Comparison of ENCODE assay signal across 8 cellular contexts in genomic region chr17:8016632-8017424, GRCh38. TPM values are rescaled to one million over a fixed set of nuclear protein-coding genes. Genes with fewer than 3 reads are reported as not detected.
DNase-seq lines count a peak whose midpoint lies in the region; ATAC-seq, FAIRE-seq and TF ChIP-seq lines count a peak whose summit lies in the region.

No MANE protein-coding gene starts in this region.

- peaks cover 4% of the 10 kb centered on the region for H3K4me1 Mint-ChIP-seq in activated naive CD4-positive, alpha-beta T cell treated with anti-CD3 and anti-CD28 coated beads, Interleukin-2, amount 50 U/mL, for 24 hours

- no peaks in the 10 kb centered on the region for H3K9me3 ChIP-seq in parathyroid adenoma (ENCODE audit: control insufficient read depth, low read length)

- DNase-seq in GM12891 (ENCODE audit: insufficient read length, low spot score) (no peak), NOMO-1 (lab: John Stamatoyannopoulos, UW; ENCODE audit: unreplicated experiment in 2 of 2) (peak; percentile 61 to 77), Right ventricle myocardium superior (peak; percentile 64), Kasumi-1 (lab: John Stamatoyannopoulos, UW) (no peak)

- H2AFZ ChIP-seq in parathyroid adenoma = peak overlapping the region; percentile 61

- peak overlapping the region; percentile 92 for H3K4me2 ChIP-seq in parathyroid adenoma (ENCODE audit: low read length)

- peak overlapping the region; percentile 83 for H3K4me3 Mint-ChIP-seq in activated naive CD4-positive, alpha-beta T cell treated with anti-CD3 and anti-CD28 coated beads, Interleukin-2, amount 50 U/mL, for 24 hours

- H3K27ac ChIP-seq in parathyroid adenoma = no peak overlapping the region

- H3K27me3 ChIP-seq in parathyroid adenoma (ENCODE audit: control insufficient read depth, insufficient read depth, low read length) = no peaks in the 10 kb centered on the region

- peaks cover 1% of the 10 kb centered on the region for H3K27me3 Mint-ChIP-seq in activated naive CD4-positive, alpha-beta T cell treated with anti-CD3 and anti-CD28 coated beads, Interleukin-2, amount 50 U/mL, for 24 hours

- no peaks in the 10 kb centered on the region for H3K36me3 Mint-ChIP-seq in activated naive CD4-positive, alpha-beta T cell treated with anti-CD3 and anti-CD28 coated beads, Interleukin-2, amount 50 U/mL, for 24 hours

- intact Hi-C loops in Right ventricle myocardium superior (cut with DNase I) = no loop called here

- FAIRE-seq in GM12891 (lab: Jason Lieb, UNC) = peak; percentile 66

- H3K9ac ChIP-seq in parathyroid adenoma = no peak overlapping the region

- no peaks in the 10 kb centered on the region for H3K79me2 ChIP-seq in parathyroid adenoma

- peaks cover 8% of the 10 kb centered on the region for H3K4me1 ChIP-seq in parathyroid adenoma

- peak overlapping the region; percentile 52 for H3K4me3 ChIP-seq in parathyroid adenoma (ENCODE audit: low read depth, low read length)

- H3K27ac Mint-ChIP-seq in activated naive CD4-positive, alpha-beta T cell treated with anti-CD3 and anti-CD28 coated beads, Interleukin-2, amount 50 U/mL, for 24 hours = no peak overlapping the region

- no peaks in the 10 kb centered on the region for H3K36me3 ChIP-seq in parathyroid adenoma (ENCODE audit: control insufficient read depth, insufficient read depth, low read length)

- no peak for TF ChIP-seq POLR2A in GM12891 (IDR thresholded peaks at IDR 0.05; ENCODE audit: low read depth, low read length)

- TF ChIP-seq CTCF in parathyroid adenoma (IDR thresholded peaks at IDR 0.05) = peak; percentile 31

- H3K9me3 Mint-ChIP-seq in activated naive CD4-positive, alpha-beta T cell treated with anti-CD3 and anti-CD28 coated beads, Interleukin-2, amount 50 U/mL, for 24 hours = no peaks in the 10 kb centered on the region

- peak; percentile 74 for ATAC-seq in Right ventricle myocardium superior (ENCODE audit: poor library complexity)
- no peak for ATAC-seq in GM21381 (IDR thresholded peaks at IDR 0.05; ENCODE audit: unreplicated experiment)
- no peak for ATAC-seq in GM21529 (IDR thresholded peaks at IDR 0.05; ENCODE audit: unreplicated experiment)

TF ChIP-seq in GM12891, 5 proteins besides CTCF, POLR2A, EP300 and RAD21:
- TF ChIP-seq TAF1 (IDR thresholded peaks at IDR 0.05; ENCODE audit: low read depth, low read length) (no peak), SPI1 (IDR thresholded peaks at IDR 0.05; ENCODE audit: low read depth, low read length) (0 out of 2 replicates have a peak, but pooled peaks have one; percentile 21)

RNA-seq across cellular contexts. Expression of gene GUCY2D, which starts 14.4 kb away (rescaled TPM):
- not detected for polyA plus RNA-seq in GM12891 (2012; ENCODE audit: low read depth, missing spikeins)
- not detected for total RNA-seq in Right ventricle myocardium superior

RNA-seq across cellular contexts. Expression of gene ALOX15B, which starts 22.0 kb away (rescaled TPM):
- 0.10 TPM for polyA plus RNA-seq in GM12891 (2012; ENCODE audit: low read depth, missing spikeins)
- not detected for total RNA-seq in Right ventricle myocardium superior

Comparison
In these comparisons a context has a peak if more than half of its experiments do, and no peak if none do; other contexts are left out.
1. DNase-seq: peak in NOMO-1 (2 of 2) and Right ventricle myocardium superior (single experiment); none in GM12891 (single experiment) and Kasumi-1 (0 of 2).